8 cellular contexts compared by ENCODE assay signal in the genomic region with DNA sequence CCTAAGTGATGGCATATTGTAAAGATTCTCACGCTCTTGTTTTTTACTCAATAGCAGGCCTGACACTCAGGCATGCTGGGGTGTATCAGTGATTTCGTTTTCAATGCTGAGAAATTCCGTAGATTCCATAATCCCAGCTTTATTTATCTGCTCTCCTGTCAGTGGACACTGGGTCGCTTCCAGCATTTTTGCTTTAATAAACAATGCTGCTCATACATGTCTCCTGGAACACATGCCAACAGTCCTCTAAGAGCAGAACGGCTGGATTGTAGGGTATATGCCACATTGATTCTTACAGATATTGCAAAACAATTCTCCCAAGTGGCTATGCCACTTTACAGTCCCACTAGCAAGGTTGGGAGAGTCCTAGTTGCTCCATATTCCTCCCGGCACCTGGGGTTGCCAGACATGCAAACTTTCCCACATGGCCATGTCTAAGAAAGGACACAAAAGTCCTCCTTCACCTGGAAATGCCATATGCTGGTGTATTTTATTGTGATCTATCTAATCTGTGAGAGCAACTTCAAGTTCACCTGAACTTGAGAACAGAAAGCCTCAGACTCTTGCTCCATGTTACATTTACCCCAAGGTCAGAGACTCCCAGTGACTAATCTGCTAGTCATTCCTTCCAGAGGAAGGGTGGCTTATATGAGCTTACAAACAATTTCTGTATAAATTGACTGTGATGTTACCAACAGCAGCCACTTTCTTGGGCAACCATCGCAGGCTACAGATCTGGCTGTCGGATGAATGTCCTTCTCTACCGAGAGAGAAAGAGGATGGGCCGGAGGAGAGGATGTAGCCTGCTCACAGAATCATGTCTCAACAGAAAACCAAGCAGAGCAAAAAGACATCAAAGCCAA.
DNase-seq lines count a peak whose midpoint lies in the region; ATAC-seq and TF ChIP-seq lines count a peak whose summit lies in the region.

No MANE protein-coding gene starts in this region.

- peak overlapping the region; percentile 95 for H3K27ac ChIP-seq in Panc1 (ENCODE audit: low read length)
- H3K27ac ChIP-seq in colonic mucosa = peak overlapping the region; percentile 18
- peak overlapping the region; percentile 99 for H3K27ac ChIP-seq in neutrophil

- no peak overlapping the region for H3K9ac ChIP-seq in colonic mucosa (ENCODE audit: low read depth in 2 of 2, low read length in 2 of 2)

- H3K9me3 ChIP-seq in Panc1 (ENCODE audit: control insufficient read depth, insufficient read depth, low read depth, low read length) (no peaks in the 10 kb centered on the region), colonic mucosa (no peaks in the 10 kb centered on the region), neutrophil (no peaks in the 10 kb centered on the region)

- CTCF ChIA-PET in Panc1 (lab: Charles Lee) = no interaction called here

- H3K36me3 ChIP-seq in Panc1 (ENCODE audit: control insufficient read depth, insufficient read depth, low read length) (no peaks in the 10 kb centered on the region), colonic mucosa (no peaks in the 10 kb centered on the region), neutrophil (no peaks in the 10 kb centered on the region)

- H3K4me1 ChIP-seq in Panc1 (ENCODE audit: control insufficient read depth, insufficient read depth, low read length) = peaks cover 62% of the 10 kb centered on the region
- H3K4me1 ChIP-seq in colonic mucosa = peaks cover 9% of the 10 kb centered on the region
- H3K4me1 ChIP-seq in neutrophil (ENCODE audit: control insufficient read depth in 1 of 2, insufficient read depth in 1 of 2, low read depth in 1 of 2, low read length in 1 of 2) = peaks cover 44 to 59% of the 10 kb centered on the region in 2 experiments

- in situ Hi-C loops in Caki2 (cut with HindIII; ENCODE audit: low pct_unique_long_range_greater_than_20kb, low sequenced_read_pairs) = no loop called here
- in situ Hi-C loops in Panc1 (cut with HindIII; ENCODE audit: low pct_unique_long_range_greater_than_20kb, low sequenced_read_pairs) = no loop called here

- H3K4me3 ChIP-seq in Panc1 (ENCODE audit: low read depth in 2 of 2, low read length in 2 of 2) (peak overlapping the region in 1 of 2 experiments; percentile 37; a peak in 2 of 4 replicates), colonic mucosa (no peak overlapping the region), neutrophil (ENCODE audit: low read depth in 1 of 2, low read length in 1 of 2) (no peak overlapping the region)

- no TSS peak for BruUV-seq in Panc1 (replicated peaks; lab: Mats Ljungman, UMichigan)

- TF ChIP-seq CTCF in Panc1 (IDR thresholded peaks at IDR 0.05) = no peak
- TF ChIP-seq CTCF in colonic mucosa (IDR thresholded peaks at IDR 0.05) = no peak
- no peak for TF ChIP-seq CTCF in neutrophil (IDR thresholded peaks at IDR 0.05)

- intact Hi-C loops in Panc1 (cut with micrococcal nuclease; ENCODE audit: unreplicated experiment) = no loop called here
- intact Hi-C loops in colonic mucosa (cut with DNase I) = no loop called here

- POLR2A ChIA-PET in Panc1 (lab: Charles Lee) = interaction anchor here (0.7 to 0.8 kb wide), 2 partner anchors 79 to 575 kb away, joined by 3 to 4 read pairs; no protein-coding TSS in a partner anchor

- ATAC-seq in Panc1 = peak; percentile 82
- ATAC-seq in HG03095 (IDR thresholded peaks at IDR 0.05; ENCODE audit: unreplicated experiment) = no peak
- ATAC-seq in GM19463 (IDR thresholded peaks at IDR 0.05; ENCODE audit: unreplicated experiment) = no peak
- no peak for ATAC-seq in GM21576 (IDR thresholded peaks at IDR 0.05; ENCODE audit: unreplicated experiment)

- DNase-seq in Caki2 (ENCODE audit: low read depth) (peak; percentile 57), Panc1 (ENCODE audit: low read depth, low spot score) (peak; percentile 84), colonic mucosa (no peak), inferior parietal cortex (ENCODE audit: extremely low spot score) (no peak)

- H3K27me3 ChIP-seq in Panc1 (ENCODE audit: control insufficient read depth, insufficient read depth, low read length) = no peaks in the 10 kb centered on the region
- H3K27me3 ChIP-seq in colonic mucosa = no peaks in the 10 kb centered on the region
- no peaks in the 10 kb centered on the region for H3K27me3 ChIP-seq in neutrophil

Comparison
In these comparisons a context has a peak if more than half of its experiments do, and no peak if none do; other contexts are left out.
1. DNase-seq: peak in Caki2 (single experiment) and Panc1 (single experiment); none in colonic mucosa (single experiment) and inferior parietal cortex (single experiment).
2. H3K27ac ChIP-seq: peak in every context shown above with its lines; median percentile 99 in neutrophil; 95 in Panc1; 18 in colonic mucosa.